14 cellular contexts compared by ENCODE assay signal in genomic region chr1:78673120-78673519, GRCh38. TPM values are rescaled to one million over a fixed set of nuclear protein-coding genes. Genes with fewer than 3 reads are reported as not detected.
DNase-seq lines count a peak whose midpoint lies in the region; ATAC-seq and TF ChIP-seq lines count a peak whose summit lies in the region.
"Had no signal": no experiment of that assay in that cellular context is flagged by ENCODE, and none has a peak within 500 bp of the region (broad histone marks: within the 10 kb centered on the region; RNA-seq: fewer than 3 reads in every experiment).

No MANE protein-coding gene starts in this region.

- no TSS peak for BruUV-seq in Calu3 (replicated peaks; lab: Mats Ljungman, UMichigan)

- ATAC-seq in GM18907 (IDR thresholded peaks at IDR 0.05; ENCODE audit: unreplicated experiment) = peak; percentile 31
- ATAC-seq: left ventricle myocardium superior had no signal

- CTCF ChIA-PET in Calu3 (lab: Charles Lee) = interaction anchor here (1.0 kb wide), 1 partner anchor 51 kb away, joined by 4 read pairs; no protein-coding TSS in a partner anchor

- peaks cover 2% of the 10 kb centered on the region for H3K36me3 Mint-ChIP-seq in activated CD4-positive, alpha-beta T cell treated with anti-CD3 and anti-CD28 coated beads, Interleukin-2, amount 10 ng/mL, durations not matched to agents 24 days and 14 days (ENCODE audit: low read depth)
- H3K36me3 Mint-ChIP-seq in nephron progenitor cell (ENCODE audit: low read depth) = no peaks in the 10 kb centered on the region
- H3K36me3 Mint-ChIP-seq in Calu3 (ENCODE audit: insufficient read depth, unreplicated experiment) = no peaks in the 10 kb centered on the region

- TF ChIP-seq CTCF in nephron progenitor cell (IDR thresholded peaks at IDR 0.05) (peak; percentile 30), Calu3 (IDR thresholded peaks at IDR 0.05; ENCODE audit: unreplicated experiment) (no peak)

- H3K27ac Mint-ChIP-seq in activated CD4-positive, alpha-beta T cell treated with anti-CD3 and anti-CD28 coated beads, Interleukin-2, amount 10 ng/mL, durations not matched to agents 24 days and 14 days = no peak overlapping the region
- H3K27ac Mint-ChIP-seq in nephron progenitor cell (no peak overlapping the region), Calu3 (ENCODE audit: unreplicated experiment) (no peak overlapping the region)
- H3K27ac Mint-ChIP-seq: nephron had no signal

- intact Hi-C loops in activated CD4-positive, alpha-beta T cell treated with anti-CD3 and anti-CD28 coated beads, Interleukin-2, amount 10 ng/mL, durations not matched to agents 24 days and 14 days (cut with micrococcal nuclease) = no loop called here
- intact Hi-C loops in Calu3 (cut with micrococcal nuclease; ENCODE audit: unreplicated experiment) = no loop called here

- H3K9me3 Mint-ChIP-seq in activated CD4-positive, alpha-beta T cell treated with anti-CD3 and anti-CD28 coated beads, Interleukin-2, amount 10 ng/mL, durations not matched to agents 24 days and 14 days = no peaks in the 10 kb centered on the region
- H3K9me3 Mint-ChIP-seq in nephron progenitor cell (no peaks in the 10 kb centered on the region), Calu3 (ENCODE audit: low read depth, unreplicated experiment) (no peaks in the 10 kb centered on the region)
- H3K9me3 Mint-ChIP-seq: nephron had no signal

- DNase-seq in NCI-H524 (lab: John Stamatoyannopoulos, UW) (peak; percentile 10 to 58), NCI-H524 treated with DMSO at 0.1 percent for 48 hours (lab: John Stamatoyannopoulos, UW) (no peak), nephron progenitor cell (no peak), NCI-H187 treated with DMSO at 0.1 percent for 48 hours (lab: John Stamatoyannopoulos, UW) (no peak), T1000 (lab: John Stamatoyannopoulos, UW) (no peak), Calu3 (no peak)
- DNase-seq in activated CD4-positive, alpha-beta T cell treated with anti-CD3 and anti-CD28 coated beads, Interleukin-2, amount 10 ng/mL, durations not matched to agents 24 days and 14 days = peak; percentile 70
- DNase-seq: activated T-cell treated with anti-CD3 and anti-CD28 coated beads for 4 hours, aorta, left ventricle myocardium superior, NCI-H1436 had no signal

- peaks cover 25% of the 10 kb centered on the region for H3K4me1 Mint-ChIP-seq in activated CD4-positive, alpha-beta T cell treated with anti-CD3 and anti-CD28 coated beads, Interleukin-2, amount 10 ng/mL, durations not matched to agents 24 days and 14 days
- H3K4me1 Mint-ChIP-seq in nephron progenitor cell (no peaks in the 10 kb centered on the region), Calu3 (ENCODE audit: low read depth, unreplicated experiment) (peaks cover 6% of the 10 kb centered on the region)
- H3K4me1 Mint-ChIP-seq: nephron had no signal

- no peak overlapping the region for H3K4me3 Mint-ChIP-seq in activated CD4-positive, alpha-beta T cell treated with anti-CD3 and anti-CD28 coated beads, Interleukin-2, amount 10 ng/mL, durations not matched to agents 24 days and 14 days
- H3K4me3 Mint-ChIP-seq in nephron progenitor cell (no peak overlapping the region), Calu3 (ENCODE audit: low read depth, unreplicated experiment) (no peak overlapping the region)
- H3K4me3 Mint-ChIP-seq: nephron had no signal

- H3K27me3 Mint-ChIP-seq in activated CD4-positive, alpha-beta T cell treated with anti-CD3 and anti-CD28 coated beads, Interleukin-2, amount 10 ng/mL, durations not matched to agents 24 days and 14 days = no peaks in the 10 kb centered on the region
- peaks cover 10% of the 10 kb centered on the region for H3K27me3 Mint-ChIP-seq in nephron progenitor cell (ENCODE audit: low read depth, poor library complexity)
- H3K27me3 Mint-ChIP-seq in Calu3 (ENCODE audit: unreplicated experiment) = no peaks in the 10 kb centered on the region

RNA-seq across cellular contexts. Expression of gene IFI44, which starts 23.5 kb away (rescaled TPM):
- total RNA-seq in activated CD4-positive, alpha-beta T cell treated with anti-CD3 and anti-CD28 coated beads, Interleukin-2, amount 10 ng/mL, durations not matched to agents 24 days and 14 days = 20.4 and 27.6 TPM in 2 replicates
- 125 and 259 TPM in 2 replicates for total RNA-seq in Calu3 (2022)

RNA-seq across cellular contexts. Expression of gene IFI44L, which starts 52.9 kb away (rescaled TPM):
- total RNA-seq in activated CD4-positive, alpha-beta T cell treated with anti-CD3 and anti-CD28 coated beads, Interleukin-2, amount 10 ng/mL, durations not matched to agents 24 days and 14 days = 23.5 and 26.0 TPM in 2 replicates
- 82.0 and 230 TPM in 2 replicates for total RNA-seq in Calu3 (2022)
- total RNA-seq: HT1080 had no signal

Comparison
In these comparisons a context has a peak if more than half of its experiments do, and no peak if none do; other contexts are left out.
1. DNase-seq: peak in NCI-H524 (2 of 2) and activated CD4-positive, alpha-beta T cell treated with anti-CD3 and anti-CD28 coated beads, Interleukin-2, amount 10 ng/mL, durations not matched to agents 24 days and 14 days (single experiment); none in NCI-H524 treated with DMSO at 0.1 percent for 48 hours (single experiment), nephron progenitor cell (single experiment), NCI-H187 treated with DMSO at 0.1 percent for 48 hours (single experiment), T1000 (single experiment) and Calu3 (single experiment).